In genomic region chr1:244862699-244863490, GRCh38 we compare ENCODE assay signal across 8 cellular contexts. TPM values are rescaled to one million over a fixed set of nuclear protein-coding genes. Genes with fewer than 3 reads are reported as not detected.
DNase-seq lines count a peak whose midpoint lies in the region; ATAC-seq, FAIRE-seq and TF ChIP-seq lines count a peak whose summit lies in the region.

No MANE protein-coding gene starts in this region.

- peaks cover 24 to 28% of the 10 kb centered on the region in 2 donors for H3K36me3 ChIP-seq in kidney (ENCODE audit: control insufficient read depth in 1 of 2, insufficient read depth in 2 of 2, low read length in 2 of 2)

- peak overlapping the region; percentile 94 to 100 for H3K9ac ChIP-seq in kidney (ENCODE audit: low read length in 2 of 2)

- H3K27ac ChIP-seq in AG04450 (ENCODE audit: low read depth, low read length) (peak overlapping the region; percentile 58), kidney (ENCODE audit: low read depth in 2 of 2, low read length in 2 of 2) (peak overlapping the region; percentile 99 to 100)

- peak overlapping the region; percentile 97 for H3K27ac Mint-ChIP-seq in central memory CD8-positive, alpha-beta T cell (ENCODE audit: low read depth)

- POLR2A ChIA-PET in AG04450 (lab: Yijun Ruan, JAX) = interaction anchor here (0.6 to 4.3 kb wide), 8 partner anchors 12 to 179 kb away, joined by 3 to 42 read pairs (median 4); partner anchors contain the start of gene COX20

- H3K4me1 ChIP-seq in kidney (ENCODE audit: control insufficient read depth in 1 of 2, insufficient read depth in 1 of 2, low read depth in 1 of 2, low read length in 2 of 2) = peaks cover 17 to 24% of the 10 kb centered on the region in 2 donors

- FAIRE-seq in kidney (lab: Jason Lieb, UNC) = no peak

- H3K27me3 ChIP-seq in AG04450 (ENCODE audit: control insufficient read depth, insufficient read depth, low read length) = no peaks in the 10 kb centered on the region

- peaks cover 53% of the 10 kb centered on the region for H3K4me1 Mint-ChIP-seq in central memory CD8-positive, alpha-beta T cell

- peak overlapping the region; percentile 92 for H3K4me3 Mint-ChIP-seq in central memory CD8-positive, alpha-beta T cell

- peaks cover 62% of the 10 kb centered on the region for H3K36me3 Mint-ChIP-seq in central memory CD8-positive, alpha-beta T cell (ENCODE audit: insufficient read depth)

- peak; percentile 73 for DNase-seq in AG04450 (ENCODE audit: low read depth, low spot score)
- peak; percentile 88 for DNase-seq in NCI-H226
- DNase-seq in central memory CD8-positive, alpha-beta T cell (ENCODE audit: low spot score in 2 of 2) = peak; percentile 85 to 93
- DNase-seq in kidney = peak; percentile 99
- peak; percentile 93 to 97 (median 94) for DNase-seq in stimulated activated CD4-positive, alpha-beta T cell treated with anti-CD3 and anti-CD28 coated beads, Interleukin-12 subunit alpha, Interleukin-12 subunit beta, amount 100 ng/mL, for 48 hours (ENCODE audit: low read depth in 2 of 3, low spot score in 1 of 3)

- no peaks in the 10 kb centered on the region for H3K27me3 Mint-ChIP-seq in central memory CD8-positive, alpha-beta T cell

- TF ChIP-seq CTCF in AG04450 (IDR thresholded peaks at IDR 0.05; ENCODE audit: low read depth, low read length) (no peak), kidney (IDR thresholded peaks at IDR 0.05; ENCODE audit: borderline replicate concordance, extremely low read depth, insufficient read depth) (no peak)

- H3K9me3 Mint-ChIP-seq in central memory CD8-positive, alpha-beta T cell = no peaks in the 10 kb centered on the region

- peak; percentile 67 for ATAC-seq in GM18909 (IDR thresholded peaks at IDR 0.05; ENCODE audit: poor library complexity, unreplicated experiment)
- ATAC-seq in HG03159 (IDR thresholded peaks at IDR 0.05; ENCODE audit: unreplicated experiment) = peak; percentile 52
- ATAC-seq in activated CD4-positive, CD25-positive, alpha-beta regulatory T cell treated with anti-CD3 and anti-CD28 coated beads, Interleukin-2, amount 50 U/mL, for 24 hours = peak; percentile 61 to 73
- peak; percentile 61 for ATAC-seq in central memory CD8-positive, alpha-beta T cell (replicated peaks; ENCODE audit: extremely low read depth, poor library complexity, severe bottlenecking)

- peak overlapping the region; percentile 88 for H3K4me3 ChIP-seq in AG04450 (ENCODE audit: low read depth, low read length)
- H3K4me3 ChIP-seq in kidney (ENCODE audit: low read length in 2 of 2) = peak overlapping the region; percentile 72 to 99

- H3K9me3 ChIP-seq in AG04450 (ENCODE audit: control insufficient read depth, insufficient read depth, low read length) = no peaks in the 10 kb centered on the region; the same call in 1 of the 2 replicates
- no peaks in the 10 kb centered on the region for H3K9me3 ChIP-seq in kidney (ENCODE audit: control insufficient read depth in 1 of 2, low read length in 2 of 2)

- CTCF ChIA-PET in AG04450 (lab: Charles Lee) = interaction anchor here (1.1 to 7.5 kb wide), 3 partner anchors 13 to 180 kb away, joined by 3 to 65 read pairs (median 7); no protein-coding TSS in a partner anchor

- intact Hi-C loops in kidney (cut with DNase I) = no loop called here

RNA-seq across cellular contexts. Expression of gene HNRNPU, which starts 1.4 kb away (rescaled TPM):
- polyA plus RNA-seq in AG04450 (2011; rRNA removed) = 205 and 262 TPM in 2 replicates
- 333 and 366 TPM in 2 replicates for polyA minus RNA-seq in AG04450 (2011; rRNA and poly(A)+ RNA removed)
- 329 TPM for total RNA-seq in kidney
- 153 TPM for polyA plus RNA-seq in kidney (ENCODE audit: insufficient read depth, low read depth, low replicate concordance)

RNA-seq across cellular contexts. Expression of gene COX20, which starts 27.4 kb away (rescaled TPM):
- polyA plus RNA-seq in AG04450 (2011; rRNA removed) (25.4 and 45.8 TPM in 2 replicates), kidney (ENCODE audit: insufficient read depth, low read depth, low replicate concordance) (171 TPM)
- 5.6 and 10.1 TPM in 2 replicates for polyA minus RNA-seq in AG04450 (2011; rRNA and poly(A)+ RNA removed)
- total RNA-seq in kidney = 45.4 TPM

Comparison
In these comparisons a context has a peak if more than half of its experiments do, and no peak if none do; other contexts are left out.
1. Peak in every context shown above with its lines: DNase-seq, ATAC-seq, H3K4me3 ChIP-seq and H3K27ac ChIP-seq.